12 cellular contexts compared by ENCODE assay signal in genomic region chr3:37668831-37669610, GRCh38.
DNase-seq lines count a peak whose midpoint lies in the region; ATAC-seq and TF ChIP-seq lines count a peak whose summit lies in the region.
"Had no signal": no experiment of that assay in that cellular context is flagged by ENCODE, and none has a peak within 500 bp of the region (broad histone marks: within the 10 kb centered on the region; RNA-seq: fewer than 3 reads in every experiment).

No MANE protein-coding gene starts in this region.

- TF ChIP-seq POLR2A in adrenal gland (IDR thresholded peaks at IDR 0.05) (no peak), prostate gland (IDR thresholded peaks at IDR 0.05) (no peak)

- H3K4me1 ChIP-seq in adrenal gland (replicated peaks in 1 of 2) (peaks cover 14 to 24% of the 10 kb centered on the region in 2 donors), prostate gland (replicated peaks) (peaks cover 15% of the 10 kb centered on the region)

- intact Hi-C loops in adrenal gland (cut with DNase I) (no loop called here), left ventricle myocardium superior (cut with micrococcal nuclease) (no loop called here), prostate gland (cut with DNase I) (no loop called here)

- DNase-seq in adrenal gland = peak; percentile 47 to 75 (median 63)
- peak; percentile 68 for DNase-seq in left ventricle myocardium superior
- peak; percentile 91 for DNase-seq in prostate gland (ENCODE audit: low spot score)
- DNase-seq in SIG-M5 treated with dmso at 0.1 percent for 504 hours (lab: John Stamatoyannopoulos, UW; ENCODE audit: unreplicated experiment) = no peak
- DNase-seq in CD1c-positive myeloid dendritic cell (ENCODE audit: extremely low spot score) = no peak
- DNase-seq in H4 (ENCODE audit: low spot score) = no peak
- DNase-seq: activated CD4-positive, alpha-beta T cell treated with anti-CD3 and anti-CD28 coated beads, Interleukin-2, amount 10 ng/mL, durations not matched to agents 24 days and 14 days; H9; naive B cell had no signal

- H3K27me3 ChIP-seq in adrenal gland (no peaks in the 10 kb centered on the region), prostate gland (replicated peaks; ENCODE audit: insufficient read depth) (peaks cover 2% of the 10 kb centered on the region)
- H3K27me3 ChIP-seq: cardiac muscle cell had no signal

- H3K27ac ChIP-seq in adrenal gland (peak overlapping the region in 1 of 5 donors; percentile 59), prostate gland (peak overlapping the region; percentile 13 to 26)
- H3K27ac ChIP-seq: cardiac muscle cell had no signal

- H3K9me3 ChIP-seq in adrenal gland (replicated peaks in 1 of 3) = no peaks in the 10 kb centered on the region
- no peaks in the 10 kb centered on the region for H3K9me3 ChIP-seq in prostate gland

- TF ChIP-seq EP300 in Ishikawa (IDR thresholded peaks at IDR 0.05; ENCODE audit: borderline replicate concordance) = no peak

- TF ChIP-seq RAD21 in Ishikawa (IDR thresholded peaks at IDR 0.05; ENCODE audit: low read depth) = no peak

- ATAC-seq in left ventricle myocardium superior (peak; percentile 53), HG03025 (IDR thresholded peaks at IDR 0.05; ENCODE audit: low FRiP score, unreplicated experiment) (no peak)

- no peaks in the 10 kb centered on the region for H3K36me3 ChIP-seq in adrenal gland (replicated peaks in 1 of 2)
- no peaks in the 10 kb centered on the region for H3K36me3 ChIP-seq in prostate gland
- H3K36me3 ChIP-seq: cardiac muscle cell had no signal

- TF ChIP-seq CTCF in adrenal gland (IDR thresholded peaks at IDR 0.05) (no peak), prostate gland (IDR thresholded peaks at IDR 0.05) (no peak)

- H3K4me3 ChIP-seq in adrenal gland (no peak overlapping the region), prostate gland (no peak overlapping the region)
- H3K4me3 ChIP-seq: cardiac muscle cell had no signal

- WGBS in adrenal gland, 4 donors = 38 to 57% (median 46%) methylated on average over 8 to 10 of the region's 10 CpGs
- WGBS in prostate gland = 19% methylated on average over 10 of the region's 10 CpGs

TF ChIP-seq in Ishikawa, 13 proteins besides CTCF, POLR2A, EP300 and RAD21:
- 0 out of 2 replicates have a peak, but pooled peaks have one; percentile 41 for TF ChIP-seq TEAD4 (IDR thresholded peaks at IDR 0.05)
- TF ChIP-seq YY1 (IDR thresholded peaks at IDR 0.05; ENCODE audit: low read depth) = no peak

Comparison
In these comparisons a context has a peak if more than half of its experiments do, and no peak if none do; other contexts are left out.
1. DNase-seq: peak in adrenal gland (7 of 7), left ventricle myocardium superior (single experiment) and prostate gland (single experiment); none in SIG-M5 treated with dmso at 0.1 percent for 504 hours (single experiment), CD1c-positive myeloid dendritic cell (single experiment) and H4 (single experiment).